ENCODE assay signal across 3 cellular contexts in genomic region chr6:155349956-155350355, GRCh38.
TF ChIP-seq lines count a peak whose summit lies in the region.

No MANE protein-coding gene starts in this region.

TF ChIP-seq in IMR-90, 13 proteins besides CTCF, POLR2A, EP300 and RAD21:
- TF ChIP-seq, protein P1, sequence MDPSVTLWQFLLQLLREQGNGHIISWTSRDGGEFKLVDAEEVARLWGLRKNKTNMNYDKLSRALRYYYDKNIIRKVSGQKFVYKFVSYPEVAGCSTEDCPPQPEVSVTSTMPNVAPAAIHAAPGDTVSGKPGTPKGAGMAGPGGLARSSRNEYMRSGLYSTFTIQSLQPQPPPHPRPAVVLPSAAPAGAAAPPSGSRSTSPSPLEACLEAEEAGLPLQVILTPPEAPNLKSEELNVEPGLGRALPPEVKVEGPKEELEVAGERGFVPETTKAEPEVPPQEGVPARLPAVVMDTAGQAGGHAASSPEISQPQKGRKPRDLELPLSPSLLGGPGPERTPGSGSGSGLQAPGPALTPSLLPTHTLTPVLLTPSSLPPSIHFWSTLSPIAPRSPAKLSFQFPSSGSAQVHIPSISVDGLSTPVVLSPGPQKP (IDR thresholded peaks at IDR 0.05; ENCODE audit: borderline replicate concordance, low read depth, low read length), result no peak
- TF ChIP-seq RFX5 (IDR thresholded peaks at IDR 0.05; ENCODE audit: low read depth, low read length) (no peak), CEBPB (IDR thresholded peaks at IDR 0.05; ENCODE audit: low read depth, low read length) (no peak), NFE2L2 (IDR thresholded peaks at IDR 0.05; ENCODE audit: low read depth, low read length) (no peak), SMC3 (IDR thresholded peaks at IDR 0.05; ENCODE audit: low read depth, low read length) (no peak), FOS (IDR thresholded peaks at IDR 0.05; ENCODE audit: low read depth, low read length) (no peak), CHD1 (IDR thresholded peaks at IDR 0.05; ENCODE audit: low read depth, low read length) (no peak), RCOR1 (IDR thresholded peaks at IDR 0.05; ENCODE audit: insufficient replicate concordance, low read length) (no peak), MAFK (IDR thresholded peaks at IDR 0.05; ENCODE audit: low read depth, low read length) (no peak), BHLHE40 (IDR thresholded peaks at IDR 0.05; ENCODE audit: low read depth, low read length) (no peak), MXI1 (IDR thresholded peaks at IDR 0.05; ENCODE audit: borderline replicate concordance, low read depth, low read length) (no peak), MAZ (IDR thresholded peaks at IDR 0.05; ENCODE audit: borderline replicate concordance, low read depth, low read length) (no peak)
- TF ChIP-seq, protein P2, sequence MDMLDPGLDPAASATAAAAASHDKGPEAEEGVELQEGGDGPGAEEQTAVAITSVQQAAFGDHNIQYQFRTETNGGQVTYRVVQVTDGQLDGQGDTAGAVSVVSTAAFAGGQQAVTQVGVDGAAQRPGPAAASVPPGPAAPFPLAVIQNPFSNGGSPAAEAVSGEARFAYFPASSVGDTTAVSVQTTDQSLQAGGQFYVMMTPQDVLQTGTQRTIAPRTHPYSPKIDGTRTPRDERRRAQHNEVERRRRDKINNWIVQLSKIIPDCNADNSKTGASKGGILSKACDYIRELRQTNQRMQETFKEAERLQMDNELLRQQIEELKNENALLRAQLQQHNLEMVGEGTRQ (IDR thresholded peaks at IDR 0.05; ENCODE audit: low read depth, low read length), result no peak

TF ChIP-seq in GM12878, 131 proteins besides CTCF, POLR2A, EP300 and RAD21:
- TF ChIP-seq NBN (IDR thresholded peaks at IDR 0.05), result no peak
- no peak for TF ChIP-seq TARDBP (IDR thresholded peaks at IDR 0.05; ENCODE audit: borderline replicate concordance)
- TF ChIP-seq BHLHE40 (IDR thresholded peaks at IDR 0.05; ENCODE audit: borderline replicate concordance in 1 of 2, low read depth in 2 of 2, low read length in 1 of 2), result no peak
- TF ChIP-seq, protein P3, sequence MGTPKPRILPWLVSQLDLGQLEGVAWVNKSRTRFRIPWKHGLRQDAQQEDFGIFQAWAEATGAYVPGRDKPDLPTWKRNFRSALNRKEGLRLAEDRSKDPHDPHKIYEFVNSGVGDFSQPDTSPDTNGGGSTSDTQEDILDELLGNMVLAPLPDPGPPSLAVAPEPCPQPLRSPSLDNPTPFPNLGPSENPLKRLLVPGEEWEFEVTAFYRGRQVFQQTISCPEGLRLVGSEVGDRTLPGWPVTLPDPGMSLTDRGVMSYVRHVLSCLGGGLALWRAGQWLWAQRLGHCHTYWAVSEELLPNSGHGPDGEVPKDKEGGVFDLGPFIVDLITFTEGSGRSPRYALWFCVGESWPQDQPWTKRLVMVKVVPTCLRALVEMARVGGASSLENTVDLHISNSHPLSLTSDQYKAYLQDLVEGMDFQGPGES (IDR thresholded peaks at IDR 0.05), result no peak
- no peak for TF ChIP-seq HDGF (IDR thresholded peaks at IDR 0.05)
- TF ChIP-seq SMC3 (IDR thresholded peaks at IDR 0.05; ENCODE audit: borderline replicate concordance, low read length), result no peak
- no peak for TF ChIP-seq YY1 (IDR thresholded peaks at IDR 0.05; ENCODE audit: low read depth, low read length)
- TF ChIP-seq, protein P4, sequence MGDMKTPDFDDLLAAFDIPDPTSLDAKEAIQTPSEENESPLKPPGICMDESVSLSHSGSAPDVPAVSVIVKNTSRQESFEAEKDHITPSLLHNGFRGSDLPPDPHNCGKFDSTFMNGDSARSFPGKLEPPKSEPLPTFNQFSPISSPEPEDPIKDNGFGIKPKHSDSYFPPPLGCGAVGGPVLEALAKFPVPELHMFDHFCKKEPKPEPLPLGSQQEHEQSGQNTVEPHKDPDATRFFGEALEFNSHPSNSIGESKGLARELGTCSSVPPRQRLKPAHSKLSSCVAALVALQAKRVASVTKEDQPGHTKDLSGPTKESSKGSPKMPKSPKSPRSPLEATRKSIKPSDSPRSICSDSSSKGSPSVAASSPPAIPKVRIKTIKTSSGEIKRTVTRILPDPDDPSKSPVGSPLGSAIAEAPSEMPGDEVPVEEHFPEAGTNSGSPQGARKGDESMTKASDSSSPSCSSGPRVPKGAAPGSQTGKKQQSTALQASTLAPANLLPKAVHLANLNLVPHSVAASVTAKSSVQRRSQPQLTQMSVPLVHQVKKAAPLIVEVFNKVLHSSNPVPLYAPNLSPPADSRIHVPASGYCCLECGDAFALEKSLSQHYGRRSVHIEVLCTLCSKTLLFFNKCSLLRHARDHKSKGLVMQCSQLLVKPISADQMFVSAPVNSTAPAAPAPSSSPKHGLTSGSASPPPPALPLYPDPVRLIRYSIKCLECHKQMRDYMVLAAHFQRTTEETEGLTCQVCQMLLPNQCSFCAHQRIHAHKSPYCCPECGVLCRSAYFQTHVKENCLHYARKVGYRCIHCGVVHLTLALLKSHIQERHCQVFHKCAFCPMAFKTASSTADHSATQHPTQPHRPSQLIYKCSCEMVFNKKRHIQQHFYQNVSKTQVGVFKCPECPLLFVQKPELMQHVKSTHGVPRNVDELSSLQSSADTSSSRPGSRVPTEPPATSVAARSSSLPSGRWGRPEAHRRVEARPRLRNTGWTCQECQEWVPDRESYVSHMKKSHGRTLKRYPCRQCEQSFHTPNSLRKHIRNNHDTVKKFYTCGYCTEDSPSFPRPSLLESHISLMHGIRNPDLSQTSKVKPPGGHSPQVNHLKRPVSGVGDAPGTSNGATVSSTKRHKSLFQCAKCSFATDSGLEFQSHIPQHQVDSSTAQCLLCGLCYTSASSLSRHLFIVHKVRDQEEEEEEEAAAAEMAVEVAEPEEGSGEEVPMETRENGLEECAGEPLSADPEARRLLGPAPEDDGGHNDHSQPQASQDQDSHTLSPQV (IDR thresholded peaks at IDR 0.05), result no peak
- TF ChIP-seq FOXM1 (IDR thresholded peaks at IDR 0.05; ENCODE audit: low read depth, low read length), result no peak
- TF ChIP-seq, protein P2 (IDR thresholded peaks at IDR 0.05; ENCODE audit: borderline replicate concordance, low read depth, low read length), result no peak
- TF ChIP-seq ZNF622 (IDR thresholded peaks at IDR 0.05), result no peak

TF ChIP-seq in GM23338, 12 proteins besides CTCF, POLR2A, EP300 and RAD21:
- TF ChIP-seq REST (IDR thresholded peaks at IDR 0.05; ENCODE audit: unreplicated experiment) (no peak), CREB1 (CRISPR knock-in tag; IDR thresholded peaks at IDR 0.05; ENCODE audit: low read depth) (no peak), STAT1 (IDR thresholded peaks at IDR 0.05; ENCODE audit: unreplicated experiment) (no peak), POLR2AphosphoS5 (IDR thresholded peaks at IDR 0.05; ENCODE audit: low read depth) (no peak), EZH2phosphoT487 (IDR thresholded peaks at IDR 0.05; ENCODE audit: unreplicated experiment) (no peak), ZNF462 (CRISPR knock-in tag; IDR thresholded peaks at IDR 0.05) (no peak), ETS1 (IDR thresholded peaks at IDR 0.05) (no peak), NANOG (IDR thresholded peaks at IDR 0.05; ENCODE audit: borderline replicate concordance) (no peak), JUNB (IDR thresholded peaks at IDR 0.05; ENCODE audit: unreplicated experiment) (no peak), ZNF331 (CRISPR knock-in tag; IDR thresholded peaks at IDR 0.05; ENCODE audit: low read depth) (no peak), EZH2 (IDR thresholded peaks at IDR 0.05; ENCODE audit: low read depth, unreplicated experiment) (no peak), ZNF114 (CRISPR knock-in tag; IDR thresholded peaks at IDR 0.05) (no peak)
